4 cellular contexts compared by ENCODE assay signal in genomic region chr1:150709031-150709430, GRCh38. TPM values are rescaled to one million over a fixed set of nuclear protein-coding genes. Genes with fewer than 3 reads are reported as not detected.
"Had no signal": no experiment of that assay in that cellular context is flagged by ENCODE, and none has a peak within 500 bp of the region (broad histone marks: within the 10 kb centered on the region; RNA-seq: fewer than 3 reads in every experiment).

No MANE protein-coding gene starts in this region.

RNA-seq across cellular contexts. Expression of gene HORMAD1, which starts 11.7 kb away (rescaled TPM):
- total RNA-seq: ascending aorta, cardiac muscle cell, chondrocyte, WTC11 had no signal
- polyA plus RNA-seq: cardiac muscle cell had no signal

RNA-seq across cellular contexts. Expression of gene CTSS, which starts 56.5 kb away (rescaled TPM):
- polyA plus RNA-seq: cardiac muscle cell had no signal
